Comparison of ENCODE assay signal across 1 cellular context in the genomic region with DNA sequence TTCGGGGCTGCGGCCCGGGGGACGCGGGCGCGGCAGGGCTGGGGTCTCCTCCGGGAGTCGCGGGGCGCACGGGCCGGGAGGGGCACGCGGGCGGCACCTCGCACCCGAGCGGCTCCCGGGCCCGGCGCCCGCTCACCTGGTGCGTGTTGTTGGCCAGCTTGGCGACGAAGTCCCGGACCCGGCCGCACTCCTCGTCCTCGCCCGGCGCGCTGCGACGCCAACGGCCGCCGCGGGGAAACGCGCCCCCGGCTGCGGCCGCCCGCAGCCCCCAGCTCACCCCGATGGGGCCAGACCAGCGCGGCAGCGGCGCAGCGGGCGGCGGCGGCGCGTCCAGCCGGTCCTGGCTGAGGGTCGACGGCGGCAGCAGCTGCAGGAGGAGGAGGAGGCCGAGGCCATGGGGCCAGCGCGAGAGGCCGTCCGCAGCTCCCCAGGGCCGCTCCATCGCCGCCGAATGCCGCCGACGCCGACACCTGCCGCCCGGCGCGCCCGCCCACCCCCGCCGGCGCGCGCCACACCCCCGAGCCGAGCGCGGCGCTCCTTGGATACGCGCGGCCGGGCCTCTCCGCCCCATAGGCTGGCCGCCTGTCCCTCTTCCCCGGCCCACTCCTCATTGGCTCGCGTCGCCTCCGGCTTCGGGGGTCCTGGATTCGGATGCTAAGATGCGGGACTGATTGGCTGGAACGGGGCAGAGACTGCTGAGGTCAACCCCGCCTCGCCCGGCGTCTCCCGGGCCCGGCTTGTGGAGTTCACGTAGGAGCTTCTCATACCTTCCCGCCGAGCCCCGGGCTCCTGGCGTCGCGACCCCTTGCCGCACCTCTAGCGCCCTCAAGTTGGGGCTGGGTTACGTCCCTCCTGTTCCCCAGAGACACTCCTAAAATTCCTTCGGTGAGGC.
TF ChIP-seq lines count a peak whose summit lies in the region.

Gene SORT1 (minus strand): TSS at position 468 of the 892 bp plus-strand sequence. CDS start 26 bp downstream, at position 442.

TF ChIP-seq in HepG2, 621 proteins besides CTCF, POLR2A, EP300 and RAD21 (continued from another document and continues in another):
- TF ChIP-seq, protein P1, sequence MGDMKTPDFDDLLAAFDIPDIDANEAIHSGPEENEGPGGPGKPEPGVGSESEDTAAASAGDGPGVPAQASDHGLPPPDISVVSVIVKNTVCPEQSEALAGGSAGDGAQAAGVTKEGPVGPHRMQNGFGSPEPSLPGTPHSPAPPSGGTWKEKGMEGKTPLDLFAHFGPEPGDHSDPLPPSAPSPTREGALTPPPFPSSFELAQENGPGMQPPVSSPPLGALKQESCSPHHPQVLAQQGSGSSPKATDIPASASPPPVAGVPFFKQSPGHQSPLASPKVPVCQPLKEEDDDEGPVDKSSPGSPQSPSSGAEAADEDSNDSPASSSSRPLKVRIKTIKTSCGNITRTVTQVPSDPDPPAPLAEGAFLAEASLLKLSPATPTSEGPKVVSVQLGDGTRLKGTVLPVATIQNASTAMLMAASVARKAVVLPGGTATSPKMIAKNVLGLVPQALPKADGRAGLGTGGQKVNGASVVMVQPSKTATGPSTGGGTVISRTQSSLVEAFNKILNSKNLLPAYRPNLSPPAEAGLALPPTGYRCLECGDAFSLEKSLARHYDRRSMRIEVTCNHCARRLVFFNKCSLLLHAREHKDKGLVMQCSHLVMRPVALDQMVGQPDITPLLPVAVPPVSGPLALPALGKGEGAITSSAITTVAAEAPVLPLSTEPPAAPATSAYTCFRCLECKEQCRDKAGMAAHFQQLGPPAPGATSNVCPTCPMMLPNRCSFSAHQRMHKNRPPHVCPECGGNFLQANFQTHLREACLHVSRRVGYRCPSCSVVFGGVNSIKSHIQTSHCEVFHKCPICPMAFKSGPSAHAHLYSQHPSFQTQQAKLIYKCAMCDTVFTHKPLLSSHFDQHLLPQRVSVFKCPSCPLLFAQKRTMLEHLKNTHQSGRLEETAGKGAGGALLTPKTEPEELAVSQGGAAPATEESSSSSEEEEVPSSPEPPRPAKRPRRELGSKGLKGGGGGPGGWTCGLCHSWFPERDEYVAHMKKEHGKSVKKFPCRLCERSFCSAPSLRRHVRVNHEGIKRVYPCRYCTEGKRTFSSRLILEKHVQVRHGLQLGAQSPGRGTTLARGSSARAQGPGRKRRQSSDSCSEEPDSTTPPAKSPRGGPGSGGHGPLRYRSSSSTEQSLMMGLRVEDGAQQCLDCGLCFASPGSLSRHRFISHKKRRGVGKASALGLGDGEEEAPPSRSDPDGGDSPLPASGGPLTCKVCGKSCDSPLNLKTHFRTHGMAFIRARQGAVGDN (CRISPR knock-in tag; IDR thresholded peaks at IDR 0.05): peak; percentile 81
- no peak for TF ChIP-seq ZFYVE20 (CRISPR knock-in tag; IDR thresholded peaks at IDR 0.05; ENCODE audit: borderline replicate concordance, low read depth)
- TF ChIP-seq, protein P2, sequence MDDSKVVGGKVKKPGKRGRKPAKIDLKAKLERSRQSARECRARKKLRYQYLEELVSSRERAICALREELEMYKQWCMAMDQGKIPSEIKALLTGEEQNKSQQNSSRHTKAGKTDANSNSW (CRISPR knock-in tag; IDR thresholded peaks at IDR 0.05; ENCODE audit: borderline replicate concordance): no peak; the same call in 1 of the 2 replicates
- TF ChIP-seq DMAP1 (CRISPR knock-in tag; IDR thresholded peaks at IDR 0.05): 0 out of 2 replicates have a peak, but pooled peaks have one; percentile 42
- TF ChIP-seq CHCHD3 (CRISPR knock-in tag; IDR thresholded peaks at IDR 0.05): no peak
- no peak for TF ChIP-seq AKAP8 (CRISPR knock-in tag; IDR thresholded peaks at IDR 0.05)
- TF ChIP-seq ZBTB8A (CRISPR knock-in tag; IDR thresholded peaks at IDR 0.05; ENCODE audit: borderline replicate concordance, low read depth): no peak
- no peak for TF ChIP-seq ZFP36L2 (CRISPR knock-in tag; IDR thresholded peaks at IDR 0.05)
- TF ChIP-seq, protein P3, sequence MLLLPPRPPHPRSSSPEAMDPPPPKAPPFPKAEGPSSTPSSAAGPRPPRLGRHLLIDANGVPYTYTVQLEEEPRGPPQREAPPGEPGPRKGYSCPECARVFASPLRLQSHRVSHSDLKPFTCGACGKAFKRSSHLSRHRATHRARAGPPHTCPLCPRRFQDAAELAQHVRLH (CRISPR knock-in tag; IDR thresholded peaks at IDR 0.05; ENCODE audit: borderline replicate concordance, low read depth): 0 out of 2 replicates have a peak, but pooled peaks have one; percentile 14
- no peak for TF ChIP-seq SALL2 (CRISPR knock-in tag; IDR thresholded peaks at IDR 0.05)
- TF ChIP-seq MXD4 (CRISPR knock-in tag; IDR thresholded peaks at IDR 0.05): no peak
- TF ChIP-seq ZNF280B (CRISPR knock-in tag; IDR thresholded peaks at IDR 0.05; ENCODE audit: borderline replicate concordance): peak; percentile 45; the same call in 1 of the 2 replicates
- TF ChIP-seq TCF12 (IDR thresholded peaks at IDR 0.05): no peak
- no peak for TF ChIP-seq TCF12 (CRISPR knock-in tag; IDR thresholded peaks at IDR 0.05)
- no peak for TF ChIP-seq ZBTB1 (CRISPR knock-in tag; IDR thresholded peaks at IDR 0.05; ENCODE audit: borderline replicate concordance)
- no peak for TF ChIP-seq GTF3A (CRISPR knock-in tag; conservative IDR thresholded peaks at IDR 0.05)
- TF ChIP-seq RFX5 (IDR thresholded peaks at IDR 0.05; ENCODE audit: low read depth, low read length): 0 out of 2 replicates have a peak, but pooled peaks have one; percentile 51
- TF ChIP-seq FOXC1 (CRISPR knock-in tag; IDR thresholded peaks at IDR 0.05; ENCODE audit: borderline replicate concordance): no peak
- 0 out of 2 replicates have a peak, but pooled peaks have one; percentile 55 for TF ChIP-seq ATF6 (CRISPR knock-in tag; conservative IDR thresholded peaks at IDR 0.05)
- TF ChIP-seq NRL (CRISPR knock-in tag; IDR thresholded peaks at IDR 0.05; ENCODE audit: borderline replicate concordance): peak; percentile 74; the same call in 1 of the 2 replicates
- no peak; the same call in 2 of the 3 replicates for TF ChIP-seq MXI1 (IDR thresholded peaks at IDR 0.05; ENCODE audit: borderline replicate concordance, low read depth, low read length)
- TF ChIP-seq, protein P4, sequence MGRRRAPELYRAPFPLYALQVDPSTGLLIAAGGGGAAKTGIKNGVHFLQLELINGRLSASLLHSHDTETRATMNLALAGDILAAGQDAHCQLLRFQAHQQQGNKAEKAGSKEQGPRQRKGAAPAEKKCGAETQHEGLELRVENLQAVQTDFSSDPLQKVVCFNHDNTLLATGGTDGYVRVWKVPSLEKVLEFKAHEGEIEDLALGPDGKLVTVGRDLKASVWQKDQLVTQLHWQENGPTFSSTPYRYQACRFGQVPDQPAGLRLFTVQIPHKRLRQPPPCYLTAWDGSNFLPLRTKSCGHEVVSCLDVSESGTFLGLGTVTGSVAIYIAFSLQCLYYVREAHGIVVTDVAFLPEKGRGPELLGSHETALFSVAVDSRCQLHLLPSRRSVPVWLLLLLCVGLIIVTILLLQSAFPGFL (CRISPR knock-in tag; IDR thresholded peaks at IDR 0.05): no peak
- TF ChIP-seq ZNF383 (CRISPR knock-in tag; IDR thresholded peaks at IDR 0.05; ENCODE audit: borderline replicate concordance): no peak
- TF ChIP-seq ZNF776 (CRISPR knock-in tag; IDR thresholded peaks at IDR 0.05): no peak; the same call in 1 of the 2 replicates
- TF ChIP-seq SP2 (CRISPR knock-in tag; IDR thresholded peaks at IDR 0.05): peak; percentile 92
- TF ChIP-seq ZZZ3 (CRISPR knock-in tag; IDR thresholded peaks at IDR 0.05; ENCODE audit: borderline replicate concordance): no peak
- TF ChIP-seq ZNF607 (CRISPR knock-in tag; IDR thresholded peaks at IDR 0.05; ENCODE audit: borderline replicate concordance): no peak
- TF ChIP-seq LBX2 (CRISPR knock-in tag; IDR thresholded peaks at IDR 0.05; ENCODE audit: borderline replicate concordance): no peak
- no peak for TF ChIP-seq HOXA7 (CRISPR knock-in tag; IDR thresholded peaks at IDR 0.05)
- TF ChIP-seq ZNF282 (IDR thresholded peaks at IDR 0.05; ENCODE audit: partially characterized antibody): no peak
- TF ChIP-seq SNAPC2 (CRISPR knock-in tag; IDR thresholded peaks at IDR 0.05): no peak
- no peak for TF ChIP-seq PRDM4 (CRISPR knock-in tag; IDR thresholded peaks at IDR 0.05; ENCODE audit: borderline replicate concordance)
- TF ChIP-seq, protein P5, sequence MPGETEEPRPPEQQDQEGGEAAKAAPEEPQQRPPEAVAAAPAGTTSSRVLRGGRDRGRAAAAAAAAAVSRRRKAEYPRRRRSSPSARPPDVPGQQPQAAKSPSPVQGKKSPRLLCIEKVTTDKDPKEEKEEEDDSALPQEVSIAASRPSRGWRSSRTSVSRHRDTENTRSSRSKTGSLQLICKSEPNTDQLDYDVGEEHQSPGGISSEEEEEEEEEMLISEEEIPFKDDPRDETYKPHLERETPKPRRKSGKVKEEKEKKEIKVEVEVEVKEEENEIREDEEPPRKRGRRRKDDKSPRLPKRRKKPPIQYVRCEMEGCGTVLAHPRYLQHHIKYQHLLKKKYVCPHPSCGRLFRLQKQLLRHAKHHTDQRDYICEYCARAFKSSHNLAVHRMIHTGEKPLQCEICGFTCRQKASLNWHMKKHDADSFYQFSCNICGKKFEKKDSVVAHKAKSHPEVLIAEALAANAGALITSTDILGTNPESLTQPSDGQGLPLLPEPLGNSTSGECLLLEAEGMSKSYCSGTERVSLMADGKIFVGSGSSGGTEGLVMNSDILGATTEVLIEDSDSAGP (CRISPR knock-in tag; IDR thresholded peaks at IDR 0.05; ENCODE audit: borderline replicate concordance): peak; percentile 61
- no peak for TF ChIP-seq ZNF33A (CRISPR knock-in tag; IDR thresholded peaks at IDR 0.05; ENCODE audit: borderline replicate concordance)
- TF ChIP-seq ZBTB49 (CRISPR knock-in tag; IDR thresholded peaks at IDR 0.05; ENCODE audit: borderline replicate concordance): no peak
- no peak for TF ChIP-seq GABPA (IDR thresholded peaks at IDR 0.05; ENCODE audit: low read depth, low read length)
- peak; percentile 39; the same call in 1 of the 2 replicates for TF ChIP-seq GABPA (CRISPR knock-in tag; IDR thresholded peaks at IDR 0.05; ENCODE audit: low read depth)
